Comparison of ENCODE assay signal across 17 cellular contexts in the genomic region with DNA sequence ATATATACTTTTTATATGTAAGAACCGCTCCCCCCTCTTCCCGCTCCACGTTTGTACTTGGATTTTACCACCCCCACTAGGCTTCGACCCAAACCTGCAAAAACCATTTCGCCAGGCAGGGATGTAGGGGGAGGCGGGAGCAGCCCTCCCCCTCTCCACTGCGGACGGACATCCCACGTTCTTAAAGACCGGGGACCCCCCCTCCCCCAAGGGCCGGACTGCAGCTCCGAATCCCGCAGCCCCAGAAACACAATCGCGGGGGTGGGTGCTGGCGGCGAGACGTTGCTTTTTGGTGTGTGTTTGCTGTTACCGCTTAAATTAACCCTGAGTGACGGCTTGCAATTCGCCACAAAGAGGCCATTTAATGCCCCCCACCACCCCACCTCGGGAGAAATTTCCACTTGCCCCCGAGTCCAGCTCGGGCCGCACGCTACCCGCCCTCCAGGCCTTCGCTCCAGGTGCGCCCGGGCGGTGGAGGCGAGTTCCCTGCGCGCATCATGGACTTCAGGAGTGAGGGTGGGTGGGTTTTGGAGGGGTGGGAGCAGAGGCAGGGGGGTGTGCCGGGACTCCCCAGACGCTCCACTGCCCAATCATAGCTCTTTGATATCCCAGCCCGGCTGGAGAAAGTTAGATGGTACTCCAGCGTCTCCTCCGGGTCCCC. TPM values are rescaled to one million over a fixed set of nuclear protein-coding genes. Genes with fewer than 3 reads are reported as not detected.
DNase-seq lines count a peak whose midpoint lies in the region; ATAC-seq, FAIRE-seq and TF ChIP-seq lines count a peak whose summit lies in the region.
"Had no signal": no experiment of that assay in that cellular context is flagged by ENCODE, and none has a peak within 500 bp of the region (broad histone marks: within the 10 kb centered on the region; RNA-seq: fewer than 3 reads in every experiment).

No MANE protein-coding gene starts in this region.

- peaks cover 41% of the 10 kb centered on the region for H3K79me2 ChIP-seq in K562 (ENCODE audit: control insufficient read depth, insufficient read depth, low read length)

- H3K9me1 ChIP-seq in K562 (ENCODE audit: control insufficient read depth, insufficient read depth, low read length), result no peaks in the 10 kb centered on the region

- TF ChIP-seq RAD21 in K562 (CRISPR knock-in tag; conservative IDR thresholded peaks at IDR 0.05 in 1 of 2, IDR thresholded peaks at IDR 0.05 in 1 of 2), result no peak

- CTCF ChIA-PET in K562 (lab: Yijun Ruan, JAX; ENCODE audit: low intra/inter-chr PET ratio), result no interaction called here

- H3K27me3 Mint-ChIP-seq in naive thymus-derived CD8-positive, alpha-beta T cell, result peaks cover 23 to 77% (median 42%) of the 10 kb centered on the region in 5 donors

- TF ChIP-seq CTCF in LNCaP clone FGC (IDR thresholded peaks at IDR 0.05; ENCODE audit: control insufficient read depth, extremely low read depth, insufficient read depth), result no peak
- TF ChIP-seq CTCF in K562 (IDR thresholded peaks at IDR 0.05 in 2 of 3, conservative IDR thresholded peaks at IDR 0.05 in 1 of 3; ENCODE audit: insufficient read depth in 2 of 3, low read depth in 1 of 3, low read length in 3 of 3), result no peak
- TF ChIP-seq CTCF in thoracic aorta (IDR thresholded peaks at IDR 0.05), result no peak

- no peak overlapping the region for H2AFZ ChIP-seq in K562 (ENCODE audit: low read depth, low read length)

- H3K4me3 Mint-ChIP-seq in naive thymus-derived CD8-positive, alpha-beta T cell, result peak overlapping the region in 9 of 10 donors; percentile 22 to 88 (median 50)
- H3K4me3 Mint-ChIP-seq: CD4-positive, alpha-beta T cell had no signal

- no peak for TF ChIP-seq EP300 in K562 (IDR thresholded peaks at IDR 0.05; ENCODE audit: low read length)

- BruUV-seq in K562 (replicated peaks; lab: Mats Ljungman, UMichigan), result no TSS peak

- 87% methylated on average over 17 of the region's 39 CpGs for WGBS in K562 (ENCODE audit: insufficient coverage, low coverage, missing lambda C conversion rate)

- ATAC-seq in K562 (no peak), thoracic aorta (ENCODE audit: insufficient number of reproducible peaks, low FRiP score, low read depth) (no peak)
- no peak for ATAC-seq in naive thymus-derived CD8-positive, alpha-beta T cell
- ATAC-seq: mucosa of descending colon had no signal

- peak overlapping the region; percentile 19 for H3K4me3 ChIP-seq in LNCaP clone FGC (ENCODE audit: low read depth, low read length)
- no peak overlapping the region for H3K4me3 ChIP-seq in K562
- H3K4me3 ChIP-seq in thoracic aorta, result no peak overlapping the region
- H3K4me3 ChIP-seq: mucosa of descending colon had no signal

- in situ Hi-C loops in K562 (cut with MboI), result no loop called here

- H3K9me3 ChIP-seq in K562 (replicated peaks; ENCODE audit: control insufficient read depth, insufficient read depth, low read depth, low read length) (no peaks in the 10 kb centered on the region), thoracic aorta (no peaks in the 10 kb centered on the region)
- H3K9me3 ChIP-seq: mucosa of descending colon had no signal

- no peaks in the 10 kb centered on the region for H4K20me1 ChIP-seq in K562 (replicated peaks; ENCODE audit: control insufficient read depth, insufficient read depth, low read length)

- H3K9me3 Mint-ChIP-seq in naive thymus-derived CD8-positive, alpha-beta T cell, result no peaks in the 10 kb centered on the region
- H3K9me3 Mint-ChIP-seq: CD4-positive, alpha-beta T cell had no signal

- intact Hi-C loops in K562 (cut with micrococcal nuclease), result no loop called here

- H3K27me3 ChIP-seq in K562 (ENCODE audit: control insufficient read depth in 2 of 2, insufficient read depth in 2 of 2, low read length in 2 of 2) (no peaks in the 10 kb centered on the region), thoracic aorta (replicated peaks; ENCODE audit: insufficient read depth) (no peaks in the 10 kb centered on the region)

- H3K36me3 Mint-ChIP-seq in naive thymus-derived CD8-positive, alpha-beta T cell, result peaks cover 0 to 10% (median 7%) of the 10 kb centered on the region in 3 donors

- H3K27ac ChIP-seq in K562 (ENCODE audit: extremely low read depth, low read depth, low read length), result no peak overlapping the region
- H3K27ac ChIP-seq in thoracic aorta, result peak overlapping the region; percentile 98 to 99

- H3K4me2 ChIP-seq in K562 (ENCODE audit: insufficient read depth, low read length), result no peak overlapping the region

- DNase-seq in LNCaP clone FGC (ENCODE audit: low read depth), result no peak
- peak in 1 of 4 experiments; percentile 16 for DNase-seq in K562 (ENCODE audit: extremely low read depth in 1 of 4, low spot score in 3 of 4)
- DNase-seq in naive thymus-derived CD8-positive, alpha-beta T cell, result no peak
- no peak for DNase-seq in thoracic aorta (ENCODE audit: low spot score)
- no peak for DNase-seq in GM03348 (ENCODE audit: low spot score)
- no peak for DNase-seq in COLO829 (ENCODE audit: low spot score)
- no peak for DNase-seq in NCI-H748 (lab: John Stamatoyannopoulos, UW; ENCODE audit: unreplicated experiment)
- DNase-seq: amniotic stem cell; CD4-positive, alpha-beta T cell; cortex of kidney; DMS79 treated with DMSO at 0.1 percent for 48 hours; left cardiac atrium; NCI-H1436 treated with DMSO at 0.1 percent for 48 hours; NCI-H345 had no signal

- H3K4me1 ChIP-seq in K562 (replicated peaks in 1 of 2; ENCODE audit: control insufficient read depth in 2 of 2, insufficient read depth in 2 of 2, low read length in 2 of 2) (peaks cover 16 to 77% of the 10 kb centered on the region in 2 experiments), thoracic aorta (ENCODE audit: control insufficient read depth in 1 of 2, low read depth in 2 of 2) (peaks cover 74 to 96% of the 10 kb centered on the region in 2 donors)

- H3K27ac Mint-ChIP-seq in naive thymus-derived CD8-positive, alpha-beta T cell, result no peak overlapping the region
- H3K27ac Mint-ChIP-seq: CD4-positive, alpha-beta T cell had no signal

- no peak for TF ChIP-seq POLR2A in K562 (conservative IDR thresholded peaks at IDR 0.05)

- H3K36me3 ChIP-seq in K562 (ENCODE audit: control insufficient read depth, insufficient read depth, low read length) (no peaks in the 10 kb centered on the region; the same call in 1 of the 3 replicates), thoracic aorta (peaks cover 4% of the 10 kb centered on the region)

- POLR2A ChIA-PET in K562 (lab: Yijun Ruan, JAX), result no interaction called here
- POLR2A ChIA-PET in naive thymus-derived CD8-positive, alpha-beta T cell (lab: Charles Lee), result no interaction called here

- peaks cover 25 to 37% (median 31%) of the 10 kb centered on the region in 4 donors for H3K4me1 Mint-ChIP-seq in naive thymus-derived CD8-positive, alpha-beta T cell

- no peak for FAIRE-seq in K562 (lab: Jason Lieb, UNC)

- H3K9ac ChIP-seq in K562 (ENCODE audit: insufficient read depth in 1 of 2, low read depth in 2 of 2, low read length in 2 of 2), result no peak overlapping the region

RNA-seq across cellular contexts. Expression of a gene that starts 15.8 kb away (rescaled TPM):
- total RNA-seq in K562 (2011; cell fraction: chromatin; rRNA removed; ENCODE audit: low replicate concordance), result 18.3 and 47.5 TPM in 2 replicates
- 13.6 and 14.8 TPM in 2 replicates for total RNA-seq in K562 (2011; cell fraction: nucleolus; rRNA removed)
- 10.4 and 11.4 TPM in 2 replicates for total RNA-seq in K562 (2011; cell fraction: nucleoplasm; rRNA removed)
- total RNA-seq in K562 (2014; rRNA removed) (5.4 and 7.7 TPM in 2 replicates), K562 (2014; rRNA removed; fragmentation: Illumina TruSeq; extraction: Trizol) (2.3 and 6.4 TPM in 2 replicates), K562 (2015; rRNA removed; fragmentation: Illumina TruSeq; extraction: Trizol) (3.1 and 3.8 TPM in 2 replicates), K562 (2021) (23.1 and 26.8 TPM in 2 replicates), thoracic aorta (100 to 1,000 TPM; 126 to 145 TPM)
- polyA plus RNA-seq in K562 (2011; rRNA removed) (2.9 and 5.6 TPM in 2 replicates), K562 (2014; fragmentation: Illumina TruSeq; extraction: Trizol) (7.7 and 9.2 TPM in 2 replicates), K562 (2014; fragmentation: Nextera tagmentation; extraction: Ambion mirVana) (under 1 TPM; 0.28 to 0.34 TPM), K562 (2014; rRNA removed) (6.8 and 7.2 TPM in 2 replicates)
- polyA plus RNA-seq in K562 (2011; cell fraction: cytosol; rRNA removed), result 3.2 and 3.6 TPM in 2 replicates
- 10.1 and 10.4 TPM in 2 replicates for polyA plus RNA-seq in K562 (2011; cell fraction: nucleus; rRNA removed)
- 8.7 and 9.6 TPM in 2 replicates for polyA plus RNA-seq in K562 (2012)
- 2.8 and 3.1 TPM in 2 replicates for polyA minus RNA-seq in K562 (2011; rRNA and poly(A)+ RNA removed)
- 7.3 and 7.8 TPM in 2 replicates for polyA minus RNA-seq in K562 (2011; cell fraction: cytosol; rRNA and poly(A)+ RNA removed)
- polyA minus RNA-seq in K562 (2011; cell fraction: nucleus; rRNA and poly(A)+ RNA removed), result 5.7 and 7.9 TPM in 2 replicates
- total RNA-seq in naive thymus-derived CD8-positive, alpha-beta T cell, result 1 to 10 TPM; 4.9 to 8.6 TPM
- 1 to 10 TPM in 1 of 3 donors, under 1 TPM in 1, not detected in 1; 0.68 to 1.5 TPM for polyA plus RNA-seq in naive thymus-derived CD8-positive, alpha-beta T cell

RNA-seq across cellular contexts. Expression of a gene that starts 41.7 kb away (rescaled TPM):
- total RNA-seq in K562 (2011; cell fraction: chromatin; rRNA removed; ENCODE audit: low replicate concordance), result 2.2 and 4.9 TPM in 2 replicates
- total RNA-seq in K562 (2011; cell fraction: nucleolus; rRNA removed), result 2.3 and 2.4 TPM in 2 replicates
- total RNA-seq in K562 (2011; cell fraction: nucleoplasm; rRNA removed), result 2.3 and 3.3 TPM in 2 replicates
- total RNA-seq in K562 (2014; rRNA removed), result 0.27 and 0.82 TPM in 2 replicates
- total RNA-seq in K562 (2014; rRNA removed; fragmentation: Illumina TruSeq; extraction: Trizol), result 0.38 and 0.40 TPM in 2 replicates
- total RNA-seq in K562 (2015; rRNA removed; fragmentation: Illumina TruSeq; extraction: Trizol), result 0.22 and 0.23 TPM in 2 replicates
- 0.74 and 0.78 TPM in 2 replicates for total RNA-seq in K562 (2021)
- 0.60 and 0.89 TPM in 2 replicates for polyA plus RNA-seq in K562 (2011; rRNA removed)
- 0.71 and 0.72 TPM in 2 replicates for polyA plus RNA-seq in K562 (2011; cell fraction: cytosol; rRNA removed)
- polyA plus RNA-seq in K562 (2011; cell fraction: nucleus; rRNA removed), result 1.9 and 3.0 TPM in 2 replicates
- polyA plus RNA-seq in K562 (2012), result 0.43 and 0.97 TPM in 2 replicates
- 0.71 and 0.83 TPM in 2 replicates for polyA plus RNA-seq in K562 (2014; fragmentation: Illumina TruSeq; extraction: Trizol)
- polyA plus RNA-seq in K562 (2014; fragmentation: Nextera tagmentation; extraction: Ambion mirVana), result under 1 TPM; 0.42 to 0.63 TPM
- polyA plus RNA-seq in K562 (2014; rRNA removed), result 0.50 and 0.66 TPM in 2 replicates
- 0.18 and 0.28 TPM in 2 replicates for polyA minus RNA-seq in K562 (2011; rRNA and poly(A)+ RNA removed)
- polyA minus RNA-seq in K562 (2011; cell fraction: cytosol; rRNA and poly(A)+ RNA removed), result 0.48 TPM in 1 of 2 replicates, not detected in the other
- polyA minus RNA-seq in K562 (2011; cell fraction: nucleus; rRNA and poly(A)+ RNA removed), result 0.33 TPM in 1 of 2 replicates, not detected in the other
- not detected for total RNA-seq in naive thymus-derived CD8-positive, alpha-beta T cell
- polyA plus RNA-seq in naive thymus-derived CD8-positive, alpha-beta T cell, result not detected
- not detected for total RNA-seq in thoracic aorta
- total RNA-seq: CD4-positive, alpha-beta T cell; LHCN-M2; posterior vena cava had no signal

RNA-seq across cellular contexts. Expression of a gene that starts 54.1 kb away (rescaled TPM):
- 2.1 and 5.5 TPM in 2 replicates for total RNA-seq in K562 (2011; cell fraction: chromatin; rRNA removed; ENCODE audit: low replicate concordance)
- total RNA-seq in K562 (2011; cell fraction: nucleolus; rRNA removed), result 10.1 and 11.0 TPM in 2 replicates
- 7.2 TPM in 2 replicates for total RNA-seq in K562 (2011; cell fraction: nucleoplasm; rRNA removed)
- total RNA-seq in K562 (2014; rRNA removed) (143 and 161 TPM in 2 replicates), K562 (2014; rRNA removed; fragmentation: Illumina TruSeq; extraction: Trizol) (9.1 and 12.9 TPM in 2 replicates), K562 (2015; rRNA removed; fragmentation: Illumina TruSeq; extraction: Trizol) (39.5 and 40.1 TPM in 2 replicates), K562 (2021) (47.3 and 48.8 TPM in 2 replicates), thoracic aorta (10 to 100 TPM; 30.2 to 42.8 TPM)
- polyA plus RNA-seq in K562 (2011; rRNA removed) (29.2 and 30.4 TPM in 2 replicates), K562 (2014; fragmentation: Illumina TruSeq; extraction: Trizol) (11.5 and 20.3 TPM in 2 replicates), K562 (2014; fragmentation: Nextera tagmentation; extraction: Ambion mirVana) (1 to 10 TPM; 5.1 to 6.8 TPM), K562 (2014; rRNA removed) (114 and 122 TPM in 2 replicates)
- 29.3 and 72.0 TPM in 2 replicates for polyA plus RNA-seq in K562 (2011; cell fraction: cytosol; rRNA removed)
- 15.3 and 17.2 TPM in 2 replicates for polyA plus RNA-seq in K562 (2011; cell fraction: nucleus; rRNA removed)
- polyA plus RNA-seq in K562 (2012), result 35.2 and 43.7 TPM in 2 replicates
- 4.2 and 6.1 TPM in 2 replicates for polyA minus RNA-seq in K562 (2011; rRNA and poly(A)+ RNA removed)
- 9.9 and 13.6 TPM in 2 replicates for polyA minus RNA-seq in K562 (2011; cell fraction: cytosol; rRNA and poly(A)+ RNA removed)
- 4.6 and 5.3 TPM in 2 replicates for polyA minus RNA-seq in K562 (2011; cell fraction: nucleus; rRNA and poly(A)+ RNA removed)
- 10 to 100 TPM; 17.3 to 17.8 TPM for total RNA-seq in naive thymus-derived CD8-positive, alpha-beta T cell
- 10 to 100 TPM; 59.4 to 65.1 (median 64.7) TPM for polyA plus RNA-seq in naive thymus-derived CD8-positive, alpha-beta T cell
